In the genomic region with DNA sequence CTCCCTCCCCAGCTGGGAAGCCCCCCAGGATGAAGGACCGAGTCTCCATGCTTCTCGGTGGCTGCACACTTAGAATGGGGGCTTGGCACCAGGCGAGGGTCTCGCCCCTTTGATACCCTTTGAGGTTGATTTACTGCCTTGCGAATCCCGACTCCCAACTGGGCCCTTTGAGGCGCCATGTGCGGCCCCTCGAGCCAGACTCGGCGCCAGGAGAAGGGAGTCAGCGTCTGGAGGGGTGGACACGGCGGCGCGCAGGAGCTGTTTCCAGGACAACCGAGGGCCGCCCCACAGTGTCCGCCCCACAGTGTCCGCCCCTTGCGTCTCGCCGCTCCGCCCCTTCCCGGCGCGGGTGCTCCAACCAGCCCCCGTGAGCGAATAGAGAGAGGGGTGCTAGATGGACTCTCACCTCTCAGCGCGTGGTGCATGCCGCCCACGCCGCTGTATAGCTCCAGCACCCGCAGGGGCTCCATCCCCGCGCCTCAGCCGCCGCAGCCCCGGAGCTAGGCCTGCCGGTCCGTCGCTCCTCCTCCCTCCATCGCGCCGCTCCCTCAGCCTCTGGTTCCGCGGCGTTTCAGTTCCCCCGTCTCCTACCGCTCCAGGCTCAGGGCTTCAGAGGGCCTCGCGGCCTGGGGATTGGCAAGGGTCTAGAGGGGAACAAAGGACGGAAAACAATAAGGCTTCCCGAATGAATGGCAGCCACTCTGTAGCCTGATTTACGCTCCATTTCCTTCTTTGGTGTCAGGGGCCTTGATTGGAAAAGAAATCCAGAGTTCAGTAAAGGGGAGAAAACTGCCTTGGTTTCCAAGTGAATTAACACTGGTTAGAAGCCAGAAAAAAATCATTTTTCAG, we compare ENCODE assay signal across 8 cellular contexts.
DNase-seq lines count a peak whose midpoint lies in the region; ATAC-seq and TF ChIP-seq lines count a peak whose summit lies in the region.

A gene with protein sequence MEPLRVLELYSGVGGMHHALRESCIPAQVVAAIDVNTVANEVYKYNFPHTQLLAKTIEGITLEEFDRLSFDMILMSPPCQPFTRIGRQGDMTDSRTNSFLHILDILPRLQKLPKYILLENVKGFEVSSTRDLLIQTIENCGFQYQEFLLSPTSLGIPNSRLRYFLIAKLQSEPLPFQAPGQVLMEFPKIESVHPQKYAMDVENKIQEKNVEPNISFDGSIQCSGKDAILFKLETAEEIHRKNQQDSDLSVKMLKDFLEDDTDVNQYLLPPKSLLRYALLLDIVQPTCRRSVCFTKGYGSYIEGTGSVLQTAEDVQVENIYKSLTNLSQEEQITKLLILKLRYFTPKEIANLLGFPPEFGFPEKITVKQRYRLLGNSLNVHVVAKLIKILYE (minus strand): TSS at position 508 of the 849 bp plus-strand sequence. CDS start 38 bp downstream, at position 470.

- DNase-seq in NCI-H1105 (lab: John Stamatoyannopoulos, UW): peak; percentile 60
- peak; percentile 68 for DNase-seq in T-helper 9 cell
- peak; percentile 94 for DNase-seq in astrocyte of the spinal cord (ENCODE audit: low read depth, low spot score)
- DNase-seq in hypothalamus (lab: John Stamatoyannopoulos, UW): peak; percentile 52 to 96 (median 84)
- no peak for DNase-seq in retinal pigment epithelial cell (ENCODE audit: low read depth)
- DNase-seq in T1000 (lab: John Stamatoyannopoulos, UW): no peak

- TF ChIP-seq POLR2A in GM15510 (IDR thresholded peaks at IDR 0.05; ENCODE audit: borderline replicate concordance, extremely low read depth, insufficient read length): peak; percentile 41

- H3K4me3 ChIP-seq in astrocyte of the spinal cord (ENCODE audit: low read depth, low read length) (peak within 1 kb of the TSS; percentile 60), retinal pigment epithelial cell (ENCODE audit: low read length) (peak within 1 kb of the TSS; percentile 57)

- TF ChIP-seq CTCF in astrocyte of the spinal cord (IDR thresholded peaks at IDR 0.05; ENCODE audit: low read depth, low read length) (no peak), retinal pigment epithelial cell (conservative IDR thresholded peaks at IDR 0.05; ENCODE audit: low read depth, low read length) (no peak)

- in situ Hi-C loops in astrocyte of the spinal cord (cut with HindIII; ENCODE audit: low sequenced_read_pairs): no loop called here

- peak; percentile 91 for ATAC-seq in HG02623 (IDR thresholded peaks at IDR 0.05; ENCODE audit: unreplicated experiment)

Comparison
In these comparisons a context has a peak if more than half of its experiments do, and no peak if none do; other contexts are left out.
1. DNase-seq: peak in NCI-H1105 (single experiment), T-helper 9 cell (single experiment), astrocyte of the spinal cord (single experiment) and hypothalamus (51 of 51); none in retinal pigment epithelial cell (single experiment) and T1000 (single experiment).